ENCODE assay signal across 9 cellular contexts in genomic region chr5:7868427-7868772, GRCh38. TPM values are rescaled to one million over a fixed set of nuclear protein-coding genes. Genes with fewer than 3 reads are reported as not detected.
A peak's percentile ranks its signal among the peaks of the same experiment; 100 is the strongest.
DNase-seq lines count a peak whose midpoint lies in the region; ATAC-seq and TF ChIP-seq lines count a peak whose summit lies in the region.
"Had no signal": no experiment of that assay in that cellular context is flagged by ENCODE, and none has a peak within 500 bp of the region (broad histone marks: within the 10 kb centered on the region; RNA-seq: fewer than 3 reads in every experiment).

No MANE protein-coding gene starts in this region.

- POLR2A ChIA-PET in OCI-LY7 (lab: Charles Lee) = interaction anchor here (0.6 to 3.6 kb wide), 12 partner anchors 8 to 1085 kb away, joined by 3 to 16 read pairs (median 3); no protein-coding TSS in a partner anchor

- H3K36me3 ChIP-seq in OCI-LY7 (ENCODE audit: insufficient read depth, low read length) (peaks cover 60% of the 10 kb centered on the region), neuron (ENCODE audit: insufficient read depth, low read length) (peaks cover 30% of the 10 kb centered on the region)

- H3K27ac Mint-ChIP-seq in endothelial cell (ENCODE audit: unreplicated experiment) = peak overlapping the region; percentile 19

- H3K4me3 Mint-ChIP-seq in endothelial cell (ENCODE audit: unreplicated experiment) = peak overlapping the region; percentile 98

- no TSS peak for BruUV-seq in OCI-LY7 (replicated peaks; lab: Mats Ljungman, UMichigan)

- no peaks in the 10 kb centered on the region for H3K27me3 ChIP-seq in neuron (ENCODE audit: insufficient read depth, low read length)

- H3K27ac ChIP-seq in OCI-LY7 (ENCODE audit: low read depth, low read length, poor library complexity, severe bottlenecking) = peak overlapping the region; percentile 10

- TF ChIP-seq CTCF in OCI-LY7 (conservative IDR thresholded peaks at IDR 0.05; ENCODE audit: low read length) (no peak), endothelial cell (IDR thresholded peaks at IDR 0.05; ENCODE audit: unreplicated experiment) (no peak)

- H3K4me1 ChIP-seq in OCI-LY7 (ENCODE audit: insufficient read depth, low read length, poor library complexity, severe bottlenecking) = peaks cover 58% of the 10 kb centered on the region
- H3K4me1 ChIP-seq in neuron (ENCODE audit: insufficient read depth, low read length) = peaks cover 27% of the 10 kb centered on the region

- peak; percentile 1 for ATAC-seq in GM21528 (IDR thresholded peaks at IDR 0.05; ENCODE audit: low FRiP score, unreplicated experiment)
- no peak for ATAC-seq in HG03439 (IDR thresholded peaks at IDR 0.05; ENCODE audit: unreplicated experiment)

- peak overlapping the region; percentile 90 for H3K4me2 ChIP-seq in OCI-LY7 (ENCODE audit: low read length)

- H3K36me3 Mint-ChIP-seq in endothelial cell (ENCODE audit: low read depth, unreplicated experiment) = no peaks in the 10 kb centered on the region

- intact Hi-C loops in OCI-LY7 (cut with micrococcal nuclease; ENCODE audit: unreplicated experiment) = no loop called here

- peaks cover 81% of the 10 kb centered on the region for H3K79me2 ChIP-seq in OCI-LY7 (ENCODE audit: insufficient read depth, low read depth, low read length)

- peaks cover 6% of the 10 kb centered on the region for H3K27me3 Mint-ChIP-seq in endothelial cell (ENCODE audit: unreplicated experiment)

- CTCF ChIA-PET in OCI-LY7 (lab: Charles Lee; ENCODE audit: unreplicated experiment) = interaction anchor here (1.5 kb wide), 1 partner anchor 18 kb away, joined by 4 read pairs; no protein-coding TSS in a partner anchor

- H3K9me2 ChIP-seq in OCI-LY7 (ENCODE audit: insufficient read depth, low read length) = no peaks in the 10 kb centered on the region

- H3K9me3 Mint-ChIP-seq in endothelial cell (ENCODE audit: unreplicated experiment) = no peaks in the 10 kb centered on the region

- H3K4me3 ChIP-seq in OCI-LY7 (ENCODE audit: low read depth, low read length, poor library complexity, severe bottlenecking) (peak overlapping the region; percentile 97), neuron (ENCODE audit: low read length) (peak overlapping the region; percentile 94)

- H3K9me3 ChIP-seq in OCI-LY7 (ENCODE audit: low read length) (no peaks in the 10 kb centered on the region), neuron (ENCODE audit: low read length) (no peaks in the 10 kb centered on the region)

- peak overlapping the region; percentile 79 for H2AFZ ChIP-seq in OCI-LY7 (ENCODE audit: low read length)
- peak overlapping the region; percentile 94 for H2AFZ ChIP-seq in neuron (ENCODE audit: low read depth, low read length)

- H3K4me1 Mint-ChIP-seq in endothelial cell (ENCODE audit: unreplicated experiment) = peaks cover 16% of the 10 kb centered on the region

- H4K20me1 ChIP-seq in OCI-LY7 (ENCODE audit: insufficient read depth, low read length) = peaks cover 28% of the 10 kb centered on the region

- DNase-seq in OCI-LY7 (ENCODE audit: low spot score) = no peak
- DNase-seq in endothelial cell (ENCODE audit: low spot score) = no peak
- DNase-seq in NCI-H187 (lab: John Stamatoyannopoulos, UW) = no peak
- no peak for DNase-seq in SKM-1 (lab: John Stamatoyannopoulos, UW; ENCODE audit: unreplicated experiment)
- no peak for DNase-seq in glomerular visceral epithelial cell (ENCODE audit: extremely low spot score)

RNA-seq across cellular contexts. Expression of gene FASTKD3, which starts 0.4 kb away (rescaled TPM):
- 12.9 and 14.7 TPM in 2 replicates for total RNA-seq in OCI-LY7 (2014; rRNA removed; shearing (Covaris generic))
- total RNA-seq in OCI-LY7 (2022) (15.1 and 16.4 TPM in 2 replicates), endothelial cell (ENCODE audit: unreplicated experiment) (9.1 TPM)

RNA-seq across cellular contexts. Expression of gene MTRR, which starts 0.5 kb away (rescaled TPM):
- 51.9 and 68.1 TPM in 2 replicates for total RNA-seq in OCI-LY7 (2014; rRNA removed; shearing (Covaris generic))
- total RNA-seq in OCI-LY7 (2022) = 67.1 and 72.6 TPM in 2 replicates
- 28.4 TPM for total RNA-seq in endothelial cell (ENCODE audit: unreplicated experiment)

RNA-seq across cellular contexts. Expression of gene CFAP90, which starts 17.5 kb away (rescaled TPM):
- total RNA-seq in OCI-LY7 (2014; rRNA removed; shearing (Covaris generic)) = not detected in 2 replicates
- total RNA-seq in OCI-LY7 (2022) (not detected in 2 replicates), endothelial cell (ENCODE audit: unreplicated experiment) (not detected)
- total RNA-seq: activated CD8-positive, alpha-beta memory T cell treated with anti-CD3 and anti-CD28 coated beads for 36 hours had no signal
